11 cellular contexts compared by ENCODE assay signal in the genomic region with DNA sequence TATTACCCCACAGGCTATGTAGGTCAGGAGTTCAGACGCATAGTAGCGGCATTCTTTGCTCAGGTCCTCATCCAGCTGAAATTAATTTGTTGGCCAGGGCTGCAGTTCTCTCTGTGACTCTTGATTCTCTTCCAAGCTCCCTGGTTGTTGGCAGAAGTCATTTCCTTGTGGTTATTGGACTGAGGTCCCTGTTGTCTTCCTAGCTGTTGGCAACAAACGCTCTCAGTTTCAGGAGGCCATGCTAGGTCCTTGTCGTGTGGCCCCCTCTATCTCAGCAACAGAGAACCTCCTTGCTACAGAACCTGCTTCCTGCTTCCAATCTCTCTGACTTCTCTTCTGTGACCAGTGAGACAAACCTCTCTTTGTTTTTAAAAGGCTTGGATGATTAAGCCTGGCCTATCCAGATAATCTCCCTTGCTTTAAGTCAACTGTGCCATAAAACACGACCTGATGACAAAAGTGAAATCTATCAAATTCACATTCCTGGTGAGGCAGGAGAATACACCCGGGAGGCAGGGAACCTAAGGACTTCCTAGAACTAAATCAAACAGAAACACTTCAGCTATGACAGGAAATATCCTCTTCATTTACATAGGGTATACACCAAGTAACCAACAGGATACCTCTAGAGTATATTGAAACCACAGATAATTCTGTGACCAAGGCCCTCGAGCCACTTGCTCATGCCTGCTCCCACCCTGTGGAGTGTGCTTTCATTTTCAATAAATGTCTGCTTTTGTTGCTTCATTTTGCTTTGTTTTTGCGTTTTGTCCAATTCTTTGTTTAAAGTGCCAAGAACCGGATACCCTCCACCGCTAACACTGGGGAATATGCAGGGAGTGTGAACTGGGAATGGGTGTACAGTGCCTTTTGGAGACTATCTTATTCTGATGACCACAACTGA.
DNase-seq lines count a peak whose midpoint lies in the region; ATAC-seq and TF ChIP-seq lines count a peak whose summit lies in the region.
"Had no signal": no experiment of that assay in that cellular context is flagged by ENCODE, and none has a peak within 500 bp of the region (broad histone marks: within the 10 kb centered on the region; RNA-seq: fewer than 3 reads in every experiment).

No MANE protein-coding gene starts in this region.

- intact Hi-C loops in PC-9 (cut with micrococcal nuclease; ENCODE audit: unreplicated experiment): no loop called here
- intact Hi-C loops in gastrocnemius medialis (cut with DNase I; ENCODE audit: low total_unique reads): no loop called here

- no peaks in the 10 kb centered on the region for H3K27me3 ChIP-seq in PC-9 (ENCODE audit: insufficient read depth, low read depth)
- no peaks in the 10 kb centered on the region for H3K27me3 ChIP-seq in gastrocnemius medialis
- H3K27me3 ChIP-seq: esophagus muscularis mucosa had no signal

- TF ChIP-seq CTCF in HFF-Myc (IDR thresholded peaks at IDR 0.05; ENCODE audit: low read depth, low read length, missing control alignments) (no peak), PC-9 (conservative IDR thresholded peaks at IDR 0.05) (no peak), gastrocnemius medialis (IDR thresholded peaks at IDR 0.05 in 4 of 5, conservative IDR thresholded peaks at IDR 0.05 in 1 of 5) (no peak)

- DNase-seq in HFF-Myc (ENCODE audit: extremely low read depth, low read depth) (peak; percentile 3), PC-9 (peak in 1 of 2 experiments; percentile 73), globus pallidus (ENCODE audit: low spot score) (peak; percentile 64), gastrocnemius medialis (peak; percentile 4 to 29), GOT3 (lab: John Stamatoyannopoulos, UW) (no peak)
- no peak for DNase-seq in activated CD8-positive, alpha-beta memory T cell treated with anti-CD3 and anti-CD28 coated beads for 24 hours
- DNase-seq in stimulated activated CD4-positive, alpha-beta T cell treated with anti-CD3 and anti-CD28 coated beads, Interleukin-12 subunit alpha, Interleukin-12 subunit beta, amount 100 ng/mL, for 4 hours: no peak
- DNase-seq: stimulated activated CD4-positive, alpha-beta T cell treated with anti-CD3 and anti-CD28 coated beads, Interleukin-2, amount 100 ng/mL, for 48 hours had no signal

- TF ChIP-seq POLR2A in gastrocnemius medialis (IDR thresholded peaks at IDR 0.05): no peak

- H3K9me2 ChIP-seq in PC-9 (ENCODE audit: insufficient read depth): no peaks in the 10 kb centered on the region

- CTCF ChIA-PET in PC-9 (lab: Charles Lee): no interaction called here

- ATAC-seq in gastrocnemius medialis (peak; percentile 24 to 66), HG03521 (IDR thresholded peaks at IDR 0.05; ENCODE audit: unreplicated experiment) (no peak)
- ATAC-seq: activated CD4-positive, CD25-positive, alpha-beta regulatory T cell treated with anti-CD3 and anti-CD28 coated beads, Interleukin-2, amount 50 U/mL, for 24 hours had no signal

- no peaks in the 10 kb centered on the region for H4K20me1 ChIP-seq in PC-9 (ENCODE audit: insufficient read depth)

- POLR2A ChIA-PET in PC-9 (lab: Charles Lee; ENCODE audit: unreplicated experiment): no interaction called here

- in situ Hi-C loops in gastrocnemius medialis (cut with MboI; ENCODE audit: low sequenced_read_pairs in 4 of 4): no loop called here

- BruUV-seq in PC-9 (replicated peaks; lab: Mats Ljungman, UMichigan): no TSS peak

- H3K4me2 ChIP-seq in PC-9: no peak overlapping the region; the same call in 1 of the 2 replicates

- 0 out of 2 replicates have a peak overlapping the region, but pooled peaks have one; percentile 28 for H2AFZ ChIP-seq in PC-9

- no peaks in the 10 kb centered on the region for H3K79me2 ChIP-seq in PC-9 (ENCODE audit: low read depth)

- H3K27ac ChIP-seq in PC-9 (no peak overlapping the region), gastrocnemius medialis (no peak overlapping the region)
- H3K27ac ChIP-seq: esophagus muscularis mucosa had no signal

- H3K9me3 ChIP-seq in PC-9 (ENCODE audit: insufficient read depth, low read depth) (no peaks in the 10 kb centered on the region), gastrocnemius medialis (no peaks in the 10 kb centered on the region)
- H3K9me3 ChIP-seq: esophagus muscularis mucosa had no signal

- H3K4me1 ChIP-seq in PC-9 (replicated peaks; ENCODE audit: insufficient read depth) (no peaks in the 10 kb centered on the region), gastrocnemius medialis (no peaks in the 10 kb centered on the region)

- H3K4me3 ChIP-seq in HFF-Myc (replicated peaks; ENCODE audit: low read depth, low read length): no peak overlapping the region
- H3K4me3 ChIP-seq in PC-9: no peak overlapping the region
- no peak overlapping the region for H3K4me3 ChIP-seq in gastrocnemius medialis
- H3K4me3 ChIP-seq: esophagus muscularis mucosa had no signal

- H3F3A ChIP-seq in PC-9 (ENCODE audit: insufficient read depth, low read depth): no peaks in the 10 kb centered on the region

- H3K36me3 ChIP-seq in PC-9 (ENCODE audit: low read depth) (no peaks in the 10 kb centered on the region), gastrocnemius medialis (no peaks in the 10 kb centered on the region)
- H3K36me3 ChIP-seq: esophagus muscularis mucosa had no signal

Comparison
In these comparisons a context has a peak if more than half of its experiments do, and no peak if none do; other contexts are left out.
1. DNase-seq: peak in HFF-Myc (single experiment), globus pallidus (single experiment) and gastrocnemius medialis (2 of 2); none in activated CD8-positive, alpha-beta memory T cell treated with anti-CD3 and anti-CD28 coated beads for 24 hours (single experiment), GOT3 (single experiment) and stimulated activated CD4-positive, alpha-beta T cell treated with anti-CD3 and anti-CD28 coated beads, Interleukin-12 subunit alpha, Interleukin-12 subunit beta, amount 100 ng/mL, for 4 hours (single experiment).